Comparison of ENCODE assay signal across 12 cellular contexts in the genomic region with DNA sequence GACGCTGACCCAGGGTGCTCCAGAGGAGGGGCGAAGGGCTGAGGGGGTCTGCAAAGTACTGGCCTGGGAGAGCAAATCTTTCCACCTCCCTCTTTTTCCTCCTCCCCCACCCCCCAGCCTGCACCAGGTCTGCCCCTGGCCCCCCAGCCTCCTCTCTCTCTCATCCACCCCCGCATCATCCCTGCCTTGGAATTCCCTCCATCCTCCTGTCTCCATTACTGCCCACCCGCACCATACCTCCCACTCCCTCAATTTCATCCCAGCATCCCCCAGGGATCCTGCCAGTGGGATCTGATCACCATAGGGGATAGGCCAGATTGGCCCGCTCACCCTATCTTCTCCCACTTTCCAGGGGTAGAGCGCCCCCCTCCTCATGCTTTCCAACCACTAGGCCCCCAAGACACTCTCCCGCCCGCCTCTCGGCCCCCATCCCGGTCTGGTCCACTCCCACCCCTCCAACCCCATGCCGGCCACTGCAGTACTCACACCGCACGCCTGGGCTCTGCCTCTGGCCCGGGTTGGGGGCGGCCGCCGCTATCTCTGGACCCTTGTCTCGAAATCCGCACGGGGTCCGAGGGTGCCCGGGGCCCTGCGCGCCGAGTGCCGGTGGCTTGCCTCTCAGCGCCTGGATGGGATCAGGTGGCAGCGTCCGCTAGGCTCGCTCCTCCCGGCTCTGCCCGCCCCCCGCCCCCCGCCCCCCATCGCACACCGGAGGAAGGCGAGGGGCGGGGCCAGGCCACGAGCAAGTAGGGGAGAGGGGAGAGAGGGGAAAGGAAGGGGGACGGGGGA. TPM values are rescaled to one million over a fixed set of nuclear protein-coding genes. Genes with fewer than 3 reads are reported as not detected.
DNase-seq lines count a peak whose midpoint lies in the region; ATAC-seq and TF ChIP-seq lines count a peak whose summit lies in the region.
"Had no signal": no experiment of that assay in that cellular context is flagged by ENCODE, and none has a peak within 500 bp of the region (broad histone marks: within the 10 kb centered on the region; RNA-seq: fewer than 3 reads in every experiment).

A gene with protein sequence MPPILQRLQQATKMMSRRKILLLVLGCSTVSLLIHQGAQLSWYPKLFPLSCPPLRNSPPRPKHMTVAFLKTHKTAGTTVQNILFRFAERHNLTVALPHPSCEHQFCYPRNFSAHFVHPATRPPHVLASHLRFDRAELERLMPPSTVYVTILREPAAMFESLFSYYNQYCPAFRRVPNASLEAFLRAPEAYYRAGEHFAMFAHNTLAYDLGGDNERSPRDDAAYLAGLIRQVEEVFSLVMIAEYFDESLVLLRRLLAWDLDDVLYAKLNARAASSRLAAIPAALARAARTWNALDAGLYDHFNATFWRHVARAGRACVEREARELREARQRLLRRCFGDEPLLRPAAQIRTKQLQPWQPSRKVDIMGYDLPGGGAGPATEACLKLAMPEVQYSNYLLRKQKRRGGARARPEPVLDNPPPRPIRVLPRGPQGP (minus strand): TSS at position 637 of the 789 bp plus-strand sequence. CDS start 3,746 bp downstream, outside the sequence.

- no peaks in the 10 kb centered on the region for H3K27me3 Mint-ChIP-seq in activated naive CD4-positive, alpha-beta T cell treated with anti-CD3 and anti-CD28 coated beads, Interleukin-2, amount 50 U/mL, for 24 hours
- peaks cover 9% of the 10 kb centered on the region for H3K27me3 Mint-ChIP-seq in activated naive CD8-positive, alpha-beta T cell treated with anti-CD3 and anti-CD28 coated beads for 36 hours
- H3K27me3 Mint-ChIP-seq: activated CD8-positive, alpha-beta memory T cell treated with anti-CD3 and anti-CD28 coated beads, Interleukin-2, amount 10 ng/mL, durations not matched to agents 7 days and 5 days had no signal

- H3K4me1 ChIP-seq in thyroid gland, result peaks cover 70 to 78% of the 10 kb centered on the region in 2 donors

- no peaks in the 10 kb centered on the region for H3K9me3 ChIP-seq in thyroid gland
- H3K9me3 ChIP-seq: right lobe of liver had no signal

- no peaks in the 10 kb centered on the region for H3K36me3 ChIP-seq in thyroid gland
- H3K36me3 ChIP-seq: right lobe of liver had no signal

- TF ChIP-seq CTCF in thyroid gland (IDR thresholded peaks at IDR 0.05), result no peak
- no peak for TF ChIP-seq CTCF in GM20000 (IDR thresholded peaks at IDR 0.05; ENCODE audit: extremely low read depth, missing control alignments)

- H3K27ac Mint-ChIP-seq in activated naive CD4-positive, alpha-beta T cell treated with anti-CD3 and anti-CD28 coated beads, Interleukin-2, amount 50 U/mL, for 24 hours, result peak within 1 kb of the TSS; percentile 68
- H3K27ac Mint-ChIP-seq in activated naive CD4-positive, alpha-beta T cell treated with anti-CD3 and anti-CD28 coated beads, Interleukin-2, amount 50 U/mL, for 72 hours, result no peak within 1 kb of the TSS
- H3K27ac Mint-ChIP-seq in activated naive CD8-positive, alpha-beta T cell treated with anti-CD3 and anti-CD28 coated beads for 36 hours, result no peak within 1 kb of the TSS
- H3K27ac Mint-ChIP-seq: activated CD8-positive, alpha-beta memory T cell treated with anti-CD3 and anti-CD28 coated beads, Interleukin-2, amount 10 ng/mL, durations not matched to agents 7 days and 5 days had no signal

- TF ChIP-seq POLR2A in thyroid gland (IDR thresholded peaks at IDR 0.05), result peak in 1 of 2 donors; percentile 60

- intact Hi-C loops in thyroid gland (cut with DNase I), result no loop called here

- H3K4me1 Mint-ChIP-seq in activated naive CD4-positive, alpha-beta T cell treated with anti-CD3 and anti-CD28 coated beads, Interleukin-2, amount 50 U/mL, for 24 hours, result peaks cover 43% of the 10 kb centered on the region
- peaks cover 33% of the 10 kb centered on the region for H3K4me1 Mint-ChIP-seq in activated naive CD8-positive, alpha-beta T cell treated with anti-CD3 and anti-CD28 coated beads for 36 hours

- peaks cover 10% of the 10 kb centered on the region for H3K36me3 Mint-ChIP-seq in activated naive CD4-positive, alpha-beta T cell treated with anti-CD3 and anti-CD28 coated beads, Interleukin-2, amount 50 U/mL, for 24 hours
- H3K36me3 Mint-ChIP-seq in activated naive CD4-positive, alpha-beta T cell treated with anti-CD3 and anti-CD28 coated beads, Interleukin-2, amount 50 U/mL, for 72 hours, result peaks cover 15 to 16% of the 10 kb centered on the region in 2 donors
- peaks cover 14% of the 10 kb centered on the region for H3K36me3 Mint-ChIP-seq in activated naive CD8-positive, alpha-beta T cell treated with anti-CD3 and anti-CD28 coated beads for 36 hours

- H3K9me3 Mint-ChIP-seq in activated naive CD4-positive, alpha-beta T cell treated with anti-CD3 and anti-CD28 coated beads, Interleukin-2, amount 50 U/mL, for 24 hours, result no peaks in the 10 kb centered on the region
- H3K9me3 Mint-ChIP-seq in activated naive CD4-positive, alpha-beta T cell treated with anti-CD3 and anti-CD28 coated beads, Interleukin-2, amount 50 U/mL, for 72 hours, result no peaks in the 10 kb centered on the region
- no peaks in the 10 kb centered on the region for H3K9me3 Mint-ChIP-seq in activated naive CD8-positive, alpha-beta T cell treated with anti-CD3 and anti-CD28 coated beads for 36 hours

- no peak for DNase-seq in activated naive CD4-positive, alpha-beta T cell treated with anti-CD3 and anti-CD28 coated beads, Interleukin-2, amount 50 U/mL, for 72 hours (ENCODE audit: low spot score in 2 of 2)
- peak; percentile 18 for DNase-seq in activated naive CD8-positive, alpha-beta T cell treated with anti-CD3 and anti-CD28 coated beads for 36 hours
- DNase-seq in islet precursor cell (peak; percentile 63), thyroid gland (peak; percentile 66 to 70), GM20000 (ENCODE audit: low spot score) (no peak)
- DNase-seq: activated CD8-positive, alpha-beta memory T cell treated with anti-CD3 and anti-CD28 coated beads, Interleukin-2, amount 10 ng/mL, durations not matched to agents 7 days and 5 days; NCI-H1105; right lobe of liver had no signal

- peak within 1 kb of the TSS; percentile 12 for H3K4me3 Mint-ChIP-seq in activated naive CD4-positive, alpha-beta T cell treated with anti-CD3 and anti-CD28 coated beads, Interleukin-2, amount 50 U/mL, for 24 hours
- peak within 1 kb of the TSS; percentile 54 for H3K4me3 Mint-ChIP-seq in activated naive CD8-positive, alpha-beta T cell treated with anti-CD3 and anti-CD28 coated beads for 36 hours
- H3K4me3 Mint-ChIP-seq: activated CD8-positive, alpha-beta memory T cell treated with anti-CD3 and anti-CD28 coated beads, Interleukin-2, amount 10 ng/mL, durations not matched to agents 7 days and 5 days had no signal

- peak within 1 kb of the TSS in 2 of 3 donors; percentile 47 to 72 for H3K4me3 ChIP-seq in thyroid gland (replicated peaks in 1 of 3)
- H3K4me3 ChIP-seq: right lobe of liver, SJSA1 had no signal

- H3K27me3 ChIP-seq in thyroid gland, result no peaks in the 10 kb centered on the region
- H3K27me3 ChIP-seq: right lobe of liver, SJSA1 had no signal

- H3K27ac ChIP-seq in thyroid gland, result peak within 1 kb of the TSS; percentile 86 to 96 (median 95)
- H3K27ac ChIP-seq: right lobe of liver, SJSA1 had no signal

- no peak for ATAC-seq in activated naive CD4-positive, alpha-beta T cell treated with anti-CD3 and anti-CD28 coated beads, Interleukin-2, amount 50 U/mL, for 72 hours
- ATAC-seq in GM18868 (IDR thresholded peaks at IDR 0.05; ENCODE audit: unreplicated experiment) (no peak), GM19455 (IDR thresholded peaks at IDR 0.05; ENCODE audit: unreplicated experiment) (no peak)
- ATAC-seq: activated CD8-positive, alpha-beta memory T cell treated with anti-CD3 and anti-CD28 coated beads, Interleukin-2, amount 10 ng/mL, durations not matched to agents 7 days and 5 days; right lobe of liver had no signal

- 16 to 25% methylated on average over 13 to 19 of the region's 40 CpGs for WGBS in thyroid gland, 2 donors

RNA-seq across cellular contexts. Expression of the gene that starts here (rescaled TPM):
- total RNA-seq in activated naive CD4-positive, alpha-beta T cell treated with anti-CD3 and anti-CD28 coated beads, Interleukin-2, amount 50 U/mL, for 72 hours, result 1 to 10 TPM in 1 of 2 donors, under 1 TPM in 1; 0.14 to 1.1 TPM
- under 1 TPM; 0.70 to 0.95 TPM for total RNA-seq in activated naive CD8-positive, alpha-beta T cell treated with anti-CD3 and anti-CD28 coated beads for 36 hours
- 100 to 1,000 TPM in 2 of 4 donors, 10 to 100 TPM in 2; 49.2 to 154 (median 118) TPM for total RNA-seq in thyroid gland
- total RNA-seq: activated CD8-positive, alpha-beta memory T cell treated with anti-CD3 and anti-CD28 coated beads, Interleukin-2, amount 10 ng/mL, durations not matched to agents 7 days and 5 days; right lobe of liver; SJSA1 had no signal

Comparison
In these comparisons a context has a peak if more than half of its experiments do, and no peak if none do; other contexts are left out.
1. RNA of the gene that starts here (total RNA-seq): 49.2 to 154 TPM in thyroid gland; 0.14 to 1.1 TPM in activated naive CD4-positive, alpha-beta T cell treated with anti-CD3 and anti-CD28 coated beads, Interleukin-2, amount 50 U/mL, for 72 hours and 0.70 to 0.95 TPM in activated naive CD8-positive, alpha-beta T cell treated with anti-CD3 and anti-CD28 coated beads for 36 hours; every median in the first group is over 10 times any median in the second.
2. Peak in DNase-seq in activated naive CD8-positive, alpha-beta T cell treated with anti-CD3 and anti-CD28 coated beads for 36 hours; RNA of the gene not detected or under 1 TPM.
3. DNase-seq: peak in islet precursor cell (single experiment) and thyroid gland (2 of 2); none in activated naive CD4-positive, alpha-beta T cell treated with anti-CD3 and anti-CD28 coated beads, Interleukin-2, amount 50 U/mL, for 72 hours (0 of 2) and GM20000 (single experiment).